Comparison of ENCODE assay signal across 31 cellular contexts in the genomic region with DNA sequence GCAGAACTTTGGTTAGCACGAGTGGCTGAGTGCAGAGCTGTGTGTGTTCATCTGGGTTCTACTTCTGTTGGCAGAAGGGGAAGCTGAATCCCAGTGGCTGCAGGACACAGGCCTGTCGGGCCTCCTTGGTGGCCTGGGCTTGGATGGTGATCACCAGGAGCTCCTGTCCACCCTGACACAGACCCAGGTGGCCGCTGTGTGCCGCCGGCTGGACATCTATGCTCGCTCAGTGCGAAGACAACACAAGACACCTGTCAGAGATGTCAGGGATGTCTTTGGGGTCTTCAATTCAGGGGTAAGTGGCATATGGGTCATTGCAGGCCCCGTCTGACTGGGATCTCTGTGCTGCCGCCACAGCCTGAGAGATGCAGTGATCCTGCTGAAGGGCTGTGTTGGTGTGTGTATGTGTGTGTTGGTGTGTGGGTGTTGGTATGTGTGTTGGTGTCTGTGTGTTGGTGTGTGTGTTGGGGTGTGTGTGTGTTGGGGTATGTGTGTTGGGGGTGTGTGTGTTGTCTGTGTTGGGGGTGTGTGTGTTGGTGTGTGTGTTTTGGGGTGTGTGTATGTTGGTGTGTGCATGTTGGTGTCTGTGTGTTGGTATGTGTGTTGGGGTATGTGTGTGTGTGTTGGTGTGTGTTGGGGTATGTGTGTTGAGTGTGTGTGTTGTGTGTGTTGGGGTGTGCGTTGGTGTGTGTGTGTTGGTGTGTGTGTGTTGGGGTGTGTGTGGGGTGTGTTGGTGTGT. TPM values are rescaled to one million over a fixed set of nuclear protein-coding genes. Genes with fewer than 3 reads are reported as not detected.
"Had no signal": no experiment of that assay in that cellular context is flagged by ENCODE, and none has a peak within 500 bp of the region (broad histone marks: within the 10 kb centered on the region; RNA-seq: fewer than 3 reads in every experiment).

No MANE protein-coding gene starts in this region.

- DNase-seq: dorsolateral prefrontal cortex; effector CD4-positive, alpha-beta T cell; foreskin fibroblast; gastrocnemius medialis; head of caudate nucleus; left ventricle myocardium superior; lower lobe of right lung; naive thymus-derived CD8-positive, alpha-beta T cell; pancreas; stimulated activated CD4-positive, alpha-beta T cell treated with anti-CD3 and anti-CD28 coated beads, Interleukin-12 subunit alpha, Interleukin-12 subunit beta, amount 100 ng/mL, for 4 hours; stimulated activated CD4-positive, alpha-beta T cell treated with anti-CD3 and anti-CD28 coated beads, Interleukin-1b, Interleukin-23, amount 100 ng/mL, for 48 hours; stimulated activated CD4-positive, alpha-beta T cell treated with anti-CD3 and anti-CD28 coated beads, Interleukin-4, amount 100 ng/mL, for 1 hour; stimulated activated naive CD8-positive, alpha-beta T cell treated with anti-CD3 and anti-CD28 coated beads, Interleukin-15, Interleukin-2, amounts not matched to agents 100 U/mL and 50 U/mL, for 24 hours; substantia nigra; testis; tibial artery; uterus had no signal

- H3K27ac ChIP-seq: dorsolateral prefrontal cortex, gastrocnemius medialis, lower lobe of right lung, neutrophil, pancreas, testis, tibial artery, upper lobe of left lung, uterus had no signal

- H3K4me3 ChIP-seq: dorsolateral prefrontal cortex, gastrocnemius medialis, lower lobe of right lung, pancreas, smooth muscle cell, testis, tibial artery, upper lobe of left lung, uterus had no signal

- FAIRE-seq: colon, keratinocyte, pancreas had no signal

- H3K4me1 ChIP-seq: gastrocnemius medialis, lower lobe of right lung, pancreas, testis, tibial artery, upper lobe of left lung, uterus had no signal

- H3K4me2 ChIP-seq: smooth muscle cell had no signal

- H3K9me3 ChIP-seq: gastrocnemius medialis, lower lobe of right lung, neutrophil, pancreas, testis, tibial artery, upper lobe of left lung, uterus had no signal

- H3K27me3 ChIP-seq: dorsolateral prefrontal cortex, gastrocnemius medialis, pancreas, testis, upper lobe of left lung, uterus had no signal

- H3K36me3 ChIP-seq: gastrocnemius medialis, lower lobe of right lung, neutrophil, pancreas, tibial artery, upper lobe of left lung, uterus had no signal

- ATAC-seq: gastrocnemius medialis; left ventricle myocardium superior; lower lobe of right lung; naive thymus-derived CD8-positive, alpha-beta T cell; pancreas; sciatic nerve; stimulated activated effector memory CD8-positive, alpha-beta T cell treated with anti-CD3 and anti-CD28 coated beads, Interleukin-12 subunit alpha, Interleukin-12 subunit beta, amount 100 ng/mL, for 72 hours; stimulated activated naive CD8-positive, alpha-beta T cell treated with anti-CD3 and anti-CD28 coated beads, Interleukin-15, Interleukin-2, amounts not matched to agents 100 U/mL and 50 U/mL, for 24 hours had no signal

RNA-seq across cellular contexts. Expression of a gene that starts 25.5 kb away (rescaled TPM):
- total RNA-seq: gastrocnemius medialis; glomerular endothelial cell; left ventricle myocardium superior; mesenteric fat pad; myocyte; naive thymus-derived CD8-positive, alpha-beta T cell; omental fat pad; progenitor cell of endocrine pancreas; sciatic nerve had no signal
- polyA plus RNA-seq: naive thymus-derived CD8-positive, alpha-beta T cell; smooth muscle cell had no signal

RNA-seq across cellular contexts. Expression of a gene that starts 46.1 kb away (rescaled TPM):
- total RNA-seq: gastrocnemius medialis; glomerular endothelial cell; left ventricle myocardium superior; lower lobe of right lung; mesenteric fat pad; myocyte; naive thymus-derived CD8-positive, alpha-beta T cell; omental fat pad; pancreas; progenitor cell of endocrine pancreas; sciatic nerve; smooth muscle cell; uterus had no signal
- polyA plus RNA-seq: esophagus; keratinocyte; naive thymus-derived CD8-positive, alpha-beta T cell; neural cell; pancreas; smooth muscle cell had no signal
